ENCODE assay signal across 12 cellular contexts in genomic region chr3:50606596-50606995, GRCh38. TPM values are rescaled to one million over a fixed set of nuclear protein-coding genes. Genes with fewer than 3 reads are reported as not detected.
A peak's percentile ranks its signal among the peaks of the same experiment; 100 is the strongest.
DNase-seq lines count a peak whose midpoint lies in the region; ATAC-seq, FAIRE-seq and TF ChIP-seq lines count a peak whose summit lies in the region.
"Had no signal": no experiment of that assay in that cellular context is flagged by ENCODE, and none has a peak within 500 bp of the region (broad histone marks: within the 10 kb centered on the region; RNA-seq: fewer than 3 reads in every experiment).

No MANE protein-coding gene starts in this region.

- DNase-seq in HL-60 (ENCODE audit: low read depth in 1 of 2, low spot score in 1 of 2) (no peak), UCSD-AML1 (lab: John Stamatoyannopoulos, UW; ENCODE audit: unreplicated experiment) (peak; percentile 37), K562 (ENCODE audit: extremely low read depth in 1 of 4, low spot score in 3 of 4) (no peak), GM10248 (ENCODE audit: extremely low spot score) (no peak), SHP77 treated with DMSO at 0.1 percent for 48 hours (lab: John Stamatoyannopoulos, UW) (no peak), DMS53 treated with DMSO at 0.1 percent for 48 hours (lab: John Stamatoyannopoulos, UW; ENCODE audit: unreplicated experiment) (no peak)
- DNase-seq: Caco-2, erythroblast, Karpas-422, NCI-H2081 treated with DMSO at 0.1 percent for 48 hours had no signal

- intact Hi-C loops in K562 (cut with micrococcal nuclease), result no loop called here

- no peak for FAIRE-seq in K562 (lab: Jason Lieb, UNC)
- FAIRE-seq: bronchial epithelial cell had no signal

- TF ChIP-seq CTCF in HL-60 (IDR thresholded peaks at IDR 0.05; ENCODE audit: insufficient read depth, low read length) (no peak), K562 (IDR thresholded peaks at IDR 0.05 in 2 of 3, conservative IDR thresholded peaks at IDR 0.05 in 1 of 3; ENCODE audit: insufficient read depth in 2 of 3, low read depth in 1 of 3, low read length in 3 of 3) (no peak), GM10248 (IDR thresholded peaks at IDR 0.05; ENCODE audit: control extremely low read depth, extremely low read depth, low read depth, missing control alignments) (no peak)

- ATAC-seq in K562, result no peak

- in situ Hi-C loops in K562 (cut with MboI), result no loop called here

- peak overlapping the region; percentile 95 for H3K4me2 ChIP-seq in K562 (ENCODE audit: insufficient read depth, low read length)

- no peak for TF ChIP-seq RAD21 in K562 (CRISPR knock-in tag; conservative IDR thresholded peaks at IDR 0.05 in 1 of 2, IDR thresholded peaks at IDR 0.05 in 1 of 2)

- H3K9ac ChIP-seq in K562 (ENCODE audit: insufficient read depth in 1 of 2, low read depth in 2 of 2, low read length in 2 of 2) (peak overlapping the region; percentile 87 to 94), skeletal muscle tissue (ENCODE audit: low read depth in 1 of 3, low read length in 3 of 3) (peak overlapping the region in 2 of 3 donors; percentile 57 to 67)

- H3K27ac ChIP-seq in HL-60 (replicated peaks), result peak overlapping the region; percentile 53
- peak overlapping the region; percentile 85 for H3K27ac ChIP-seq in K562 (ENCODE audit: extremely low read depth, low read depth, low read length)
- H3K27ac ChIP-seq in skeletal muscle tissue (ENCODE audit: low read depth, low read length), result no peak overlapping the region

- POLR2A ChIA-PET in K562 (lab: Yijun Ruan, JAX), result interaction anchor here (0.5 to 4.8 kb wide), 4 partner anchors 9 to 706 kb away, joined by 3 to 22 read pairs (median 7); partner anchors contain the start of gene HEMK1
- POLR2A ChIA-PET in GM10248 (lab: Yijun Ruan, JAX), result no interaction called here

- no peak overlapping the region for H2AFZ ChIP-seq in K562 (ENCODE audit: low read depth, low read length)

- peaks cover 87% of the 10 kb centered on the region for H3K79me2 ChIP-seq in K562 (ENCODE audit: control insufficient read depth, insufficient read depth, low read length)

- H3K9me1 ChIP-seq in K562 (ENCODE audit: control insufficient read depth, insufficient read depth, low read length), result peaks cover 3% of the 10 kb centered on the region

- peaks cover 36% of the 10 kb centered on the region for H4K20me1 ChIP-seq in K562 (replicated peaks; ENCODE audit: control insufficient read depth, insufficient read depth, low read length)

- TF ChIP-seq POLR2A in K562 (conservative IDR thresholded peaks at IDR 0.05), result no peak

- H3K4me3 ChIP-seq in HL-60 (replicated peaks; ENCODE audit: insufficient read depth, low read length) (no peak overlapping the region), K562 (peak overlapping the region; percentile 87), skeletal muscle tissue (ENCODE audit: low read length in 3 of 3) (no peak overlapping the region)

- H3K36me3 ChIP-seq in K562 (ENCODE audit: control insufficient read depth, insufficient read depth, low read length) (peaks cover 75% of the 10 kb centered on the region), skeletal muscle tissue (ENCODE audit: control insufficient read depth in 3 of 3, insufficient read depth in 3 of 3, low read length in 3 of 3) (peaks cover 23 to 27% (median 26%) of the 10 kb centered on the region in 3 donors)

- no peaks in the 10 kb centered on the region for H3K27me3 ChIP-seq in HL-60 (ENCODE audit: insufficient read depth, poor library complexity, severe bottlenecking)
- H3K27me3 ChIP-seq in K562 (ENCODE audit: control insufficient read depth in 2 of 2, insufficient read depth in 2 of 2, low read length in 2 of 2), result no peaks in the 10 kb centered on the region
- H3K27me3 ChIP-seq in skeletal muscle tissue (ENCODE audit: control insufficient read depth in 3 of 3, insufficient read depth in 3 of 3, low read length in 3 of 3), result no peaks in the 10 kb centered on the region

- 7% methylated on average over 5 of the region's 6 CpGs for WGBS in K562 (ENCODE audit: insufficient coverage, low coverage, missing lambda C conversion rate)

- no peak for TF ChIP-seq EP300 in K562 (IDR thresholded peaks at IDR 0.05; ENCODE audit: low read length)

- H3K4me1 ChIP-seq in K562 (replicated peaks in 1 of 2; ENCODE audit: control insufficient read depth in 2 of 2, insufficient read depth in 2 of 2, low read length in 2 of 2), result peaks cover 47 to 52% of the 10 kb centered on the region in 2 experiments
- H3K4me1 ChIP-seq in skeletal muscle tissue (ENCODE audit: control insufficient read depth in 3 of 3, insufficient read depth in 3 of 3, low read length in 3 of 3), result peaks cover 83 to 100% (median 98%) of the 10 kb centered on the region in 3 donors

- H3K9me3 ChIP-seq in K562 (replicated peaks; ENCODE audit: control insufficient read depth, insufficient read depth, low read depth, low read length) (no peaks in the 10 kb centered on the region), skeletal muscle tissue (ENCODE audit: control insufficient read depth in 3 of 3, low read length in 3 of 3) (no peaks in the 10 kb centered on the region)
- H3K9me3 ChIP-seq: Caco-2 had no signal

- no TSS peak for BruUV-seq in K562 (replicated peaks; lab: Mats Ljungman, UMichigan)

- CTCF ChIA-PET in K562 (lab: Yijun Ruan, JAX; ENCODE audit: low intra/inter-chr PET ratio), result interaction anchor here (0.6 kb wide), 1 partner anchor 35 kb away, joined by 3 read pairs; no protein-coding TSS in a partner anchor
- CTCF ChIA-PET in GM10248 (lab: Yijun Ruan, JAX), result interaction anchor here (7.5 to 17.5 kb wide), 2 partner anchors 8 to 16 kb away, joined by 54 to 266 read pairs; partner anchors contain the start of gene MAPKAPK3

RNA-seq across cellular contexts. Expression of gene CISH, which starts 5.0 kb away (rescaled TPM):
- total RNA-seq in K562 (2011; cell fraction: chromatin; rRNA removed; ENCODE audit: low replicate concordance), result 49.9 and 136 TPM in 2 replicates
- total RNA-seq in K562 (2011; cell fraction: nucleolus; rRNA removed), result 106 and 113 TPM in 2 replicates
- 71.7 and 77.8 TPM in 2 replicates for total RNA-seq in K562 (2011; cell fraction: nucleoplasm; rRNA removed)
- total RNA-seq in K562 (2014; rRNA removed) (18.3 and 34.5 TPM in 2 replicates), K562 (2014; rRNA removed; fragmentation: Illumina TruSeq; extraction: Trizol) (5.1 and 6.9 TPM in 2 replicates), K562 (2015; rRNA removed; fragmentation: Illumina TruSeq; extraction: Trizol) (12.8 and 15.2 TPM in 2 replicates), K562 (2021) (47.7 and 48.8 TPM in 2 replicates), skeletal muscle tissue (4.7 TPM)
- polyA plus RNA-seq in K562 (2011; rRNA removed) (24.8 and 59.4 TPM in 2 replicates), K562 (2014; fragmentation: Illumina TruSeq; extraction: Trizol) (41.9 and 52.8 TPM in 2 replicates), K562 (2014; fragmentation: Nextera tagmentation; extraction: Ambion mirVana) (1 to 10 TPM; 1.7 to 3.5 TPM), K562 (2014; rRNA removed) (29.2 and 38.1 TPM in 2 replicates)
- 64.1 and 81.7 TPM in 2 replicates for polyA plus RNA-seq in K562 (2011; cell fraction: cytosol; rRNA removed)
- 104 and 152 TPM in 2 replicates for polyA plus RNA-seq in K562 (2011; cell fraction: nucleus; rRNA removed)
- 53.6 and 84.7 TPM in 2 replicates for polyA plus RNA-seq in K562 (2012)
- 30.2 and 35.6 TPM in 2 replicates for polyA minus RNA-seq in K562 (2011; rRNA and poly(A)+ RNA removed)
- polyA minus RNA-seq in K562 (2011; cell fraction: cytosol; rRNA and poly(A)+ RNA removed), result 50.6 and 68.9 TPM in 2 replicates
- 72.0 and 98.5 TPM in 2 replicates for polyA minus RNA-seq in K562 (2011; cell fraction: nucleus; rRNA and poly(A)+ RNA removed)

RNA-seq across cellular contexts. Expression of gene MAPKAPK3, which starts 10.4 kb away (rescaled TPM):
- total RNA-seq in K562 (2011; cell fraction: chromatin; rRNA removed; ENCODE audit: low replicate concordance), result 27.9 and 57.1 TPM in 2 replicates
- total RNA-seq in K562 (2011; cell fraction: nucleolus; rRNA removed), result 43.4 and 54.2 TPM in 2 replicates
- total RNA-seq in K562 (2011; cell fraction: nucleoplasm; rRNA removed), result 39.5 and 46.4 TPM in 2 replicates
- total RNA-seq in K562 (2014; rRNA removed) (43.3 and 51.5 TPM in 2 replicates), K562 (2014; rRNA removed; fragmentation: Illumina TruSeq; extraction: Trizol) (29.9 and 33.3 TPM in 2 replicates), K562 (2015; rRNA removed; fragmentation: Illumina TruSeq; extraction: Trizol) (40.0 and 41.2 TPM in 2 replicates), K562 (2021) (49.6 and 55.1 TPM in 2 replicates), skeletal muscle tissue (20.9 TPM)
- polyA plus RNA-seq in K562 (2011; rRNA removed) (56.4 and 60.2 TPM in 2 replicates), K562 (2014; fragmentation: Illumina TruSeq; extraction: Trizol) (54.0 and 55.2 TPM in 2 replicates), K562 (2014; fragmentation: Nextera tagmentation; extraction: Ambion mirVana) (10 to 100 TPM in 1 of 2 experiments, 1 to 10 TPM in 1; 8.0 to 12.2 TPM), K562 (2014; rRNA removed) (34.5 and 47.2 TPM in 2 replicates)
- polyA plus RNA-seq in K562 (2011; cell fraction: cytosol; rRNA removed), result 66.5 and 92.3 TPM in 2 replicates
- 53.3 and 62.7 TPM in 2 replicates for polyA plus RNA-seq in K562 (2011; cell fraction: nucleus; rRNA removed)
- polyA plus RNA-seq in K562 (2012), result 47.4 and 54.4 TPM in 2 replicates
- 42.4 and 60.6 TPM in 2 replicates for polyA minus RNA-seq in K562 (2011; rRNA and poly(A)+ RNA removed)
- polyA minus RNA-seq in K562 (2011; cell fraction: cytosol; rRNA and poly(A)+ RNA removed), result 22.8 and 28.5 TPM in 2 replicates
- polyA minus RNA-seq in K562 (2011; cell fraction: nucleus; rRNA and poly(A)+ RNA removed), result 17.6 and 22.2 TPM in 2 replicates

RNA-seq across cellular contexts. Expression of gene HEMK1, which starts 37.3 kb away (rescaled TPM):
- total RNA-seq in K562 (2011; cell fraction: chromatin; rRNA removed; ENCODE audit: low replicate concordance), result 44.0 and 89.1 TPM in 2 replicates
- 41.2 and 43.2 TPM in 2 replicates for total RNA-seq in K562 (2011; cell fraction: nucleolus; rRNA removed)
- total RNA-seq in K562 (2011; cell fraction: nucleoplasm; rRNA removed), result 47.0 and 67.9 TPM in 2 replicates
- total RNA-seq in K562 (2014; rRNA removed) (8.0 and 13.7 TPM in 2 replicates), K562 (2014; rRNA removed; fragmentation: Illumina TruSeq; extraction: Trizol) (8.0 and 10.9 TPM in 2 replicates), K562 (2015; rRNA removed; fragmentation: Illumina TruSeq; extraction: Trizol) (9.7 and 11.4 TPM in 2 replicates), K562 (2021) (15.9 and 16.8 TPM in 2 replicates), skeletal muscle tissue (7.8 TPM)
- polyA plus RNA-seq in K562 (2011; rRNA removed) (12.1 and 13.5 TPM in 2 replicates), K562 (2014; fragmentation: Illumina TruSeq; extraction: Trizol) (12.3 and 13.2 TPM in 2 replicates), K562 (2014; fragmentation: Nextera tagmentation; extraction: Ambion mirVana) (1 to 10 TPM; 2.0 to 5.2 TPM), K562 (2014; rRNA removed) (13.9 and 17.8 TPM in 2 replicates)
- 12.1 and 20.2 TPM in 2 replicates for polyA plus RNA-seq in K562 (2011; cell fraction: cytosol; rRNA removed)
- polyA plus RNA-seq in K562 (2011; cell fraction: nucleus; rRNA removed), result 58.3 and 71.6 TPM in 2 replicates
- polyA plus RNA-seq in K562 (2012), result 11.0 and 19.9 TPM in 2 replicates
- polyA minus RNA-seq in K562 (2011; rRNA and poly(A)+ RNA removed), result 8.5 and 8.9 TPM in 2 replicates
- 4.0 and 4.7 TPM in 2 replicates for polyA minus RNA-seq in K562 (2011; cell fraction: cytosol; rRNA and poly(A)+ RNA removed)
- polyA minus RNA-seq in K562 (2011; cell fraction: nucleus; rRNA and poly(A)+ RNA removed), result 19.1 and 28.0 TPM in 2 replicates

RNA-seq across cellular contexts. Expression of gene C3orf18, which starts 39.0 kb away (rescaled TPM):
- total RNA-seq in K562 (2011; cell fraction: chromatin; rRNA removed; ENCODE audit: low replicate concordance), result 1.4 and 3.5 TPM in 2 replicates
- 1.7 and 2.3 TPM in 2 replicates for total RNA-seq in K562 (2011; cell fraction: nucleolus; rRNA removed)
- 1.2 and 1.4 TPM in 2 replicates for total RNA-seq in K562 (2011; cell fraction: nucleoplasm; rRNA removed)
- total RNA-seq in K562 (2014; rRNA removed) (0.95 and 1.3 TPM in 2 replicates), K562 (2014; rRNA removed; fragmentation: Illumina TruSeq; extraction: Trizol) (0.83 and 1.1 TPM in 2 replicates), K562 (2015; rRNA removed; fragmentation: Illumina TruSeq; extraction: Trizol) (0.94 and 1.4 TPM in 2 replicates), K562 (2021) (0.65 and 2.0 TPM in 2 replicates), skeletal muscle tissue (11.5 TPM)
- polyA plus RNA-seq in K562 (2011; rRNA removed) (2.3 and 3.9 TPM in 2 replicates), K562 (2014; fragmentation: Illumina TruSeq; extraction: Trizol) (0.91 and 1.5 TPM in 2 replicates), K562 (2014; fragmentation: Nextera tagmentation; extraction: Ambion mirVana) (under 1 TPM; 0.01 to 0.14 TPM), K562 (2014; rRNA removed) (0.38 and 0.82 TPM in 2 replicates)
- 4.6 and 5.2 TPM in 2 replicates for polyA plus RNA-seq in K562 (2011; cell fraction: cytosol; rRNA removed)
- 5.5 and 6.0 TPM in 2 replicates for polyA plus RNA-seq in K562 (2011; cell fraction: nucleus; rRNA removed)
- 1.7 and 2.7 TPM in 2 replicates for polyA plus RNA-seq in K562 (2012)
- 1.6 and 1.9 TPM in 2 replicates for polyA minus RNA-seq in K562 (2011; rRNA and poly(A)+ RNA removed)
- 0.73 and 2.0 TPM in 2 replicates for polyA minus RNA-seq in K562 (2011; cell fraction: cytosol; rRNA and poly(A)+ RNA removed)
- 1.1 and 1.4 TPM in 2 replicates for polyA minus RNA-seq in K562 (2011; cell fraction: nucleus; rRNA and poly(A)+ RNA removed)
